Comparison of ENCODE assay signal across 1 cellular context in the genomic region with DNA sequence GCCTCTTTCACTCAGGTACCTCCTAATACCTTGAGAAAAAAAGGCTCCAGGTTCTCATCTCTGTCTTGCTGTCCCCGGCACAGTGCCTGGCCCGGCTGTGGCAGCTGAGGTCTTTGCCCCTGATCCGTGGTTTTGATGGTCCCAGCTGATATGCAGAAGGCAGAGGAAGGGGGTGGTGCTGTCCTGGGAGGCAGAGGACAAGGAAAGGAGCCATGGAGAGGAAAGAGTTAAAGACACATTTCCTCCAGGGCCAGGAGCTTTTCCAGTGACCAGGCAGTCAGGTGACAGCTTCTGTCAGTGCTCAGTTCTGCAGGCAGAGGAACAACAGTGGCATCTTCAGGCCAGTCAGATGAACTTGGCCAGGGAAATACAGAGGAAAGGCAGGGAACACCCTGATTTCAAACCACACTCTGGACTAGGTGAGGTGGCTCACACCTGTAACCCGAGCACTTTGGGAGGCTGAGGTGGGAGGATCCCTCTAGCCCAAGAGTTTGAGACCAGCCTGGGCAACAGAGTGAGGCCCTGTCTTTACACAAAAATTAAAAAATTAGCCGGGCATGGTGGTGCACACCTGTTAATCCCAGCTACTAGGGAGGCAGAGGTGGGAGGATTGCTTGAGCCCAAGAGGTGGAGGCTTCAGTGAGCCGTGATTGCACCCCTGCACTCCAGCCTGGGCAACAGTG.
TF ChIP-seq lines count a peak whose summit lies in the region.

No MANE protein-coding gene starts in this region.

TF ChIP-seq in HepG2, 621 proteins besides CTCF, POLR2A, EP300 and RAD21 (continued from another document):
- TF ChIP-seq TEAD3 (CRISPR knock-in tag; optimal IDR thresholded peaks at IDR 0.05; ENCODE audit: borderline replicate concordance) (peak; percentile 66), KDM2A (CRISPR knock-in tag; IDR thresholded peaks at IDR 0.05; ENCODE audit: borderline replicate concordance, low read depth) (peak; percentile 56; the same call in 1 of the 2 replicates), ZNF234 (CRISPR knock-in tag; conservative IDR thresholded peaks at IDR 0.05) (no peak), NFKBIZ (CRISPR knock-in tag; IDR thresholded peaks at IDR 0.05) (peak; percentile 26; the same call in 1 of the 2 replicates), ZNF205 (CRISPR knock-in tag; IDR thresholded peaks at IDR 0.05) (peak; percentile 73; the same call in 1 of the 2 replicates), SP5 (CRISPR knock-in tag; IDR thresholded peaks at IDR 0.05; ENCODE audit: borderline replicate concordance, low read depth) (no peak; the same call in 1 of the 2 replicates), CBX2 (IDR thresholded peaks at IDR 0.05; ENCODE audit: low read depth, low read length) (no peak), CBX2 (CRISPR knock-in tag; IDR thresholded peaks at IDR 0.05; ENCODE audit: low read depth) (0 out of 2 replicates have a peak, but pooled peaks have one; percentile 69), XRCC5 (optimal IDR thresholded peaks at IDR 0.05; ENCODE audit: low read length) (peak; percentile 82), HOXA3 (CRISPR knock-in tag; IDR thresholded peaks at IDR 0.05) (peak; percentile 38; the same call in 1 of the 2 replicates), HHEX (CRISPR knock-in tag; IDR thresholded peaks at IDR 0.05) (peak; percentile 46; the same call in 1 of the 2 replicates), ZNF263 (CRISPR knock-in tag; IDR thresholded peaks at IDR 0.05) (peak; percentile 40; the same call in 1 of the 2 replicates), KDM4B (CRISPR knock-in tag; IDR thresholded peaks at IDR 0.05) (0 out of 2 replicates have a peak, but pooled peaks have one; percentile 67), CC2D1A (CRISPR knock-in tag; IDR thresholded peaks at IDR 0.05) (peak; percentile 63; the same call in 1 of the 2 replicates), TGIF2 (CRISPR knock-in tag; IDR thresholded peaks at IDR 0.05) (peak; percentile 94), TOPORS (CRISPR knock-in tag; IDR thresholded peaks at IDR 0.05) (peak; percentile 20; the same call in 1 of the 2 replicates), ADNP (CRISPR knock-in tag; IDR thresholded peaks at IDR 0.05) (no peak), ZNF33A (CRISPR knock-in tag; IDR thresholded peaks at IDR 0.05; ENCODE audit: borderline replicate concordance) (no peak), ARNT2 (CRISPR knock-in tag; IDR thresholded peaks at IDR 0.05; ENCODE audit: low read depth) (0 out of 2 replicates have a peak, but pooled peaks have one; percentile 48), ESRRA (CRISPR knock-in tag; IDR thresholded peaks at IDR 0.05; ENCODE audit: low read depth) (peak; percentile 63), KDM5B (CRISPR knock-in tag; IDR thresholded peaks at IDR 0.05; ENCODE audit: borderline replicate concordance) (0 out of 2 replicates have a peak, but pooled peaks have one; percentile 36), NRL (CRISPR knock-in tag; IDR thresholded peaks at IDR 0.05; ENCODE audit: borderline replicate concordance) (no peak), ZNF343 (CRISPR knock-in tag; IDR thresholded peaks at IDR 0.05) (peak; percentile 48; the same call in 1 of the 2 replicates), ZNF773 (CRISPR knock-in tag; IDR thresholded peaks at IDR 0.05; ENCODE audit: borderline replicate concordance) (no peak), ZNF724P (CRISPR knock-in tag; IDR thresholded peaks at IDR 0.05; ENCODE audit: borderline replicate concordance) (0 out of 2 replicates have a peak, but pooled peaks have one; percentile 38), ZNF251 (CRISPR knock-in tag; IDR thresholded peaks at IDR 0.05) (0 out of 2 replicates have a peak, but pooled peaks have one; percentile 23), AKAP8 (CRISPR knock-in tag; IDR thresholded peaks at IDR 0.05) (0 out of 2 replicates have a peak, but pooled peaks have one; percentile 38), ZMYM4 (CRISPR knock-in tag; IDR thresholded peaks at IDR 0.05) (peak; percentile 58; the same call in 1 of the 2 replicates), ZNF441 (CRISPR knock-in tag; IDR thresholded peaks at IDR 0.05; ENCODE audit: borderline replicate concordance) (no peak), ZNF12 (CRISPR knock-in tag; IDR thresholded peaks at IDR 0.05) (peak; percentile 55; the same call in 1 of the 2 replicates), SETDB1 (CRISPR knock-in tag; IDR thresholded peaks at IDR 0.05; ENCODE audit: borderline replicate concordance) (no peak)
- TF ChIP-seq, protein P1, sequence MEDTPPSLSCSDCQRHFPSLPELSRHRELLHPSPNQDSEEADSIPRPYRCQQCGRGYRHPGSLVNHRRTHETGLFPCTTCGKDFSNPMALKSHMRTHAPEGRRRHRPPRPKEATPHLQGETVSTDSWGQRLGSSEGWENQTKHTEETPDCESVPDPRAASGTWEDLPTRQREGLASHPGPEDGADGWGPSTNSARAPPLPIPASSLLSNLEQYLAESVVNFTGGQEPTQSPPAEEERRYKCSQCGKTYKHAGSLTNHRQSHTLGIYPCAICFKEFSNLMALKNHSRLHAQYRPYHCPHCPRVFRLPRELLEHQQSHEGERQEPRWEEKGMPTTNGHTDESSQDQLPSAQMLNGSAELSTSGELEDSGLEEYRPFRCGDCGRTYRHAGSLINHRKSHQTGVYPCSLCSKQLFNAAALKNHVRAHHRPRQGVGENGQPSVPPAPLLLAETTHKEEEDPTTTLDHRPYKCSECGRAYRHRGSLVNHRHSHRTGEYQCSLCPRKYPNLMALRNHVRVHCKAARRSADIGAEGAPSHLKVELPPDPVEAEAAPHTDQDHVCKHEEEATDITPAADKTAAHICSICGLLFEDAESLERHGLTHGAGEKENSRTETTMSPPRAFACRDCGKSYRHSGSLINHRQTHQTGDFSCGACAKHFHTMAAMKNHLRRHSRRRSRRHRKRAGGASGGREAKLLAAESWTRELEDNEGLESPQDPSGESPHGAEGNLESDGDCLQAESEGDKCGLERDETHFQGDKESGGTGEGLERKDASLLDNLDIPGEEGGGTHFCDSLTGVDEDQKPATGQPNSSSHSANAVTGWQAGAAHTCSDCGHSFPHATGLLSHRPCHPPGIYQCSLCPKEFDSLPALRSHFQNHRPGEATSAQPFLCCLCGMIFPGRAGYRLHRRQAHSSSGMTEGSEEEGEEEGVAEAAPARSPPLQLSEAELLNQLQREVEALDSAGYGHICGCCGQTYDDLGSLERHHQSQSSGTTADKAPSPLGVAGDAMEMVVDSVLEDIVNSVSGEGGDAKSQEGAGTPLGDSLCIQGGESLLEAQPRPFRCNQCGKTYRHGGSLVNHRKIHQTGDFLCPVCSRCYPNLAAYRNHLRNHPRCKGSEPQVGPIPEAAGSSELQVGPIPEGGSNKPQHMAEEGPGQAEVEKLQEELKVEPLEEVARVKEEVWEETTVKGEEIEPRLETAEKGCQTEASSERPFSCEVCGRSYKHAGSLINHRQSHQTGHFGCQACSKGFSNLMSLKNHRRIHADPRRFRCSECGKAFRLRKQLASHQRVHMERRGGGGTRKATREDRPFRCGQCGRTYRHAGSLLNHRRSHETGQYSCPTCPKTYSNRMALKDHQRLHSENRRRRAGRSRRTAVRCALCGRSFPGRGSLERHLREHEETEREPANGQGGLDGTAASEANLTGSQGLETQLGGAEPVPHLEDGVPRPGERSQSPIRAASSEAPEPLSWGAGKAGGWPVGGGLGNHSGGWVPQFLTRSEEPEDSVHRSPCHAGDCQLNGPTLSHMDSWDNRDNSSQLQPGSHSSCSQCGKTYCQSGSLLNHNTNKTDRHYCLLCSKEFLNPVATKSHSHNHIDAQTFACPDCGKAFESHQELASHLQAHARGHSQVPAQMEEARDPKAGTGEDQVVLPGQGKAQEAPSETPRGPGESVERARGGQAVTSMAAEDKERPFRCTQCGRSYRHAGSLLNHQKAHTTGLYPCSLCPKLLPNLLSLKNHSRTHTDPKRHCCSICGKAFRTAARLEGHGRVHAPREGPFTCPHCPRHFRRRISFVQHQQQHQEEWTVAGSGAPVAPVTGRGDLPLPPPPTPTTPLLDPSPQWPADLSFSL (CRISPR knock-in tag; IDR thresholded peaks at IDR 0.05) = no peak
- TF ChIP-seq, protein P2, sequence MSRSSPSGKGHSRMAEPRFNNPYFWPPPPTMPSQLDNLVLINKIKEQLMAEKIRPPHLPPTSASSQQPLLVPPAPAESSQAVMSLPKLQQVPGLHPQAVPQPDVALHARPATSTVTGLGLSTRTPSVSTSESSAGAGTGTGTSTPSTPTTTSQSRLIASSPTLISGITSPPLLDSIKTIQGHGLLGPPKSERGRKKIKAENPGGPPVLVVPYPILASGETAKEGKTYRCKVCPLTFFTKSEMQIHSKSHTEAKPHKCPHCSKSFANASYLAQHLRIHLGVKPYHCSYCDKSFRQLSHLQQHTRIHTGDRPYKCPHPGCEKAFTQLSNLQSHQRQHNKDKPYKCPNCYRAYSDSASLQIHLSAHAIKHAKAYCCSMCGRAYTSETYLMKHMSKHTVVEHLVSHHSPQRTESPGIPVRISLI (CRISPR knock-in tag; IDR thresholded peaks at IDR 0.05; ENCODE audit: borderline replicate concordance) = peak; percentile 23; the same call in 1 of the 2 replicates
- TF ChIP-seq, protein P3, sequence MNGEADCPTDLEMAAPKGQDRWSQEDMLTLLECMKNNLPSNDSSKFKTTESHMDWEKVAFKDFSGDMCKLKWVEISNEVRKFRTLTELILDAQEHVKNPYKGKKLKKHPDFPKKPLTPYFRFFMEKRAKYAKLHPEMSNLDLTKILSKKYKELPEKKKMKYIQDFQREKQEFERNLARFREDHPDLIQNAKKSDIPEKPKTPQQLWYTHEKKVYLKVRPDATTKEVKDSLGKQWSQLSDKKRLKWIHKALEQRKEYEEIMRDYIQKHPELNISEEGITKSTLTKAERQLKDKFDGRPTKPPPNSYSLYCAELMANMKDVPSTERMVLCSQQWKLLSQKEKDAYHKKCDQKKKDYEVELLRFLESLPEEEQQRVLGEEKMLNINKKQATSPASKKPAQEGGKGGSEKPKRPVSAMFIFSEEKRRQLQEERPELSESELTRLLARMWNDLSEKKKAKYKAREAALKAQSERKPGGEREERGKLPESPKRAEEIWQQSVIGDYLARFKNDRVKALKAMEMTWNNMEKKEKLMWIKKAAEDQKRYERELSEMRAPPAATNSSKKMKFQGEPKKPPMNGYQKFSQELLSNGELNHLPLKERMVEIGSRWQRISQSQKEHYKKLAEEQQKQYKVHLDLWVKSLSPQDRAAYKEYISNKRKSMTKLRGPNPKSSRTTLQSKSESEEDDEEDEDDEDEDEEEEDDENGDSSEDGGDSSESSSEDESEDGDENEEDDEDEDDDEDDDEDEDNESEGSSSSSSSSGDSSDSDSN (CRISPR knock-in tag; IDR thresholded peaks at IDR 0.05) = 0 out of 2 replicates have a peak, but pooled peaks have one; percentile 15
- TF ChIP-seq, protein P4, sequence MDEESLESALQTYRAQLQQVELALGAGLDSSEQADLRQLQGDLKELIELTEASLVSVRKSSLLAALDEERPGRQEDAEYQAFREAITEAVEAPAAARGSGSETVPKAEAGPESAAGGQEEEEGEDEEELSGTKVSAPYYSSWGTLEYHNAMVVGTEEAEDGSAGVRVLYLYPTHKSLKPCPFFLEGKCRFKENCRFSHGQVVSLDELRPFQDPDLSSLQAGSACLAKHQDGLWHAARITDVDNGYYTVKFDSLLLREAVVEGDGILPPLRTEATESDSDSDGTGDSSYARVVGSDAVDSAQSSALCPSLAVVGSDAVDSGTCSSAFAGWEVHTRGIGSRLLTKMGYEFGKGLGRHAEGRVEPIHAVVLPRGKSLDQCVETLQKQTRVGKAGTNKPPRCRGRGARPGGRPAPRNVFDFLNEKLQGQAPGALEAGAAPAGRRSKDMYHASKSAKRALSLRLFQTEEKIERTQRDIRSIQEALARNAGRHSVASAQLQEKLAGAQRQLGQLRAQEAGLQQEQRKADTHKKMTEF (CRISPR knock-in tag; IDR thresholded peaks at IDR 0.05) = peak; percentile 47; the same call in 1 of the 2 replicates
- TF ChIP-seq, protein P5, sequence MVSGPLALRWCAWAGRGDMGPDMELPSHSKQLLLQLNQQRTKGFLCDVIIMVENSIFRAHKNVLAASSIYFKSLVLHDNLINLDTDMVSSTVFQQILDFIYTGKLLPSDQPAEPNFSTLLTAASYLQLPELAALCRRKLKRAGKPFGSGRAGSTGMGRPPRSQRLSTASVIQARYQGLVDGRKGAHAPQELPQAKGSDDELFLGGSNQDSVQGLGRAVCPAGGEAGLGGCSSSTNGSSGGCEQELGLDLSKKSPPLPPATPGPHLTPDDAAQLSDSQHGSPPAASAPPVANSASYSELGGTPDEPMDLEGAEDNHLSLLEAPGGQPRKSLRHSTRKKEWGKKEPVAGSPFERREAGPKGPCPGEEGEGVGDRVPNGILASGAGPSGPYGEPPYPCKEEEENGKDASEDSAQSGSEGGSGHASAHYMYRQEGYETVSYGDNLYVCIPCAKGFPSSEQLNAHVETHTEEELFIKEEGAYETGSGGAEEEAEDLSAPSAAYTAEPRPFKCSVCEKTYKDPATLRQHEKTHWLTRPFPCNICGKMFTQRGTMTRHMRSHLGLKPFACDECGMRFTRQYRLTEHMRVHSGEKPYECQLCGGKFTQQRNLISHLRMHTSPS (CRISPR knock-in tag; IDR thresholded peaks at IDR 0.05; ENCODE audit: low read depth) = no peak
- TF ChIP-seq, protein P6, sequence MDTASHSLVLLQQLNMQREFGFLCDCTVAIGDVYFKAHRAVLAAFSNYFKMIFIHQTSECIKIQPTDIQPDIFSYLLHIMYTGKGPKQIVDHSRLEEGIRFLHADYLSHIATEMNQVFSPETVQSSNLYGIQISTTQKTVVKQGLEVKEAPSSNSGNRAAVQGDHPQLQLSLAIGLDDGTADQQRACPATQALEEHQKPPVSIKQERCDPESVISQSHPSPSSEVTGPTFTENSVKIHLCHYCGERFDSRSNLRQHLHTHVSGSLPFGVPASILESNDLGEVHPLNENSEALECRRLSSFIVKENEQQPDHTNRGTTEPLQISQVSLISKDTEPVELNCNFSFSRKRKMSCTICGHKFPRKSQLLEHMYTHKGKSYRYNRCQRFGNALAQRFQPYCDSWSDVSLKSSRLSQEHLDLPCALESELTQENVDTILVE (CRISPR knock-in tag; IDR thresholded peaks at IDR 0.05) = peak; percentile 55; the same call in 1 of the 2 replicates
- TF ChIP-seq, protein P7, sequence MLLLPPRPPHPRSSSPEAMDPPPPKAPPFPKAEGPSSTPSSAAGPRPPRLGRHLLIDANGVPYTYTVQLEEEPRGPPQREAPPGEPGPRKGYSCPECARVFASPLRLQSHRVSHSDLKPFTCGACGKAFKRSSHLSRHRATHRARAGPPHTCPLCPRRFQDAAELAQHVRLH (CRISPR knock-in tag; IDR thresholded peaks at IDR 0.05; ENCODE audit: borderline replicate concordance, low read depth) = peak; percentile 83; the same call in 1 of the 2 replicates
